In genomic region chr1:11979453-11979817, GRCh38 we compare ENCODE assay signal across 1 cellular context.
TF ChIP-seq lines count a peak whose summit lies in the region.

No MANE protein-coding gene starts in this region.

TF ChIP-seq in HepG2, 621 proteins besides CTCF, POLR2A, EP300 and RAD21 (continued from another document and continues in another):
- TF ChIP-seq, protein P1, sequence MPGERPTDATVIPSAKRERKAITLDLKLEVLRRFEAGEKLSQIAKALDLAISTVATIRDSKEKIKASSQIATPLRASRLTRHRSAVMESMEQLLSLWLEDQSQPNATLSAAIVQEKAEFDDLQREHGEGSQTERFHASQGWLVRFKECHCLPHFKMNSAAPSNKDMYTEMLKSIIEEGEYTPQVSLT (CRISPR knock-in tag; IDR thresholded peaks at IDR 0.05; ENCODE audit: borderline replicate concordance, low read depth): 0 out of 2 replicates have a peak, but pooled peaks have one; percentile 63
- TF ChIP-seq RXRA (CRISPR knock-in tag; IDR thresholded peaks at IDR 0.05) (no peak), ELF3 (CRISPR knock-in tag; IDR thresholded peaks at IDR 0.05) (no peak), PPARG (CRISPR knock-in tag; conservative IDR thresholded peaks at IDR 0.05) (no peak), NFIB (CRISPR knock-in tag; IDR thresholded peaks at IDR 0.05; ENCODE audit: borderline replicate concordance) (no peak), ATF1 (CRISPR knock-in tag; IDR thresholded peaks at IDR 0.05) (no peak), ZNF605 (CRISPR knock-in tag; IDR thresholded peaks at IDR 0.05) (peak; percentile 1; the same call in 1 of the 2 replicates), SP5 (CRISPR knock-in tag; IDR thresholded peaks at IDR 0.05; ENCODE audit: borderline replicate concordance, low read depth) (no peak), TMF1 (CRISPR knock-in tag; IDR thresholded peaks at IDR 0.05; ENCODE audit: low read depth) (no peak), NFKBIZ (CRISPR knock-in tag; IDR thresholded peaks at IDR 0.05) (0 out of 2 replicates have a peak, but pooled peaks have one; percentile 5), MLLT10 (CRISPR knock-in tag; IDR thresholded peaks at IDR 0.05) (no peak), TAF15 (IDR thresholded peaks at IDR 0.05; ENCODE audit: low read depth, low read length, poor library complexity, severe bottlenecking) (no peak), ESRRA (CRISPR knock-in tag; IDR thresholded peaks at IDR 0.05; ENCODE audit: low read depth) (no peak), WIZ (CRISPR knock-in tag; IDR thresholded peaks at IDR 0.05) (no peak), PAF1 (CRISPR knock-in tag; IDR thresholded peaks at IDR 0.05) (no peak), ZNF773 (CRISPR knock-in tag; IDR thresholded peaks at IDR 0.05; ENCODE audit: borderline replicate concordance) (no peak), SSRP1 (CRISPR knock-in tag; IDR thresholded peaks at IDR 0.05) (0 out of 2 replicates have a peak, but pooled peaks have one; percentile 42), SP1 (IDR thresholded peaks at IDR 0.05) (no peak), SP1 (CRISPR knock-in tag; IDR thresholded peaks at IDR 0.05) (no peak), MYC (CRISPR knock-in tag; IDR thresholded peaks at IDR 0.05; ENCODE audit: borderline replicate concordance) (peak; percentile 25; the same call in 1 of the 2 replicates), ZNF446 (CRISPR knock-in tag; IDR thresholded peaks at IDR 0.05) (no peak), ZFP36L2 (CRISPR knock-in tag; IDR thresholded peaks at IDR 0.05) (no peak), ZFP1 (CRISPR knock-in tag; IDR thresholded peaks at IDR 0.05) (no peak), TEAD3 (CRISPR knock-in tag; optimal IDR thresholded peaks at IDR 0.05; ENCODE audit: borderline replicate concordance) (no peak), ZNF225 (CRISPR knock-in tag; IDR thresholded peaks at IDR 0.05) (no peak), ZNF790 (CRISPR knock-in tag; IDR thresholded peaks at IDR 0.05; ENCODE audit: borderline replicate concordance) (no peak), NFAT5 (CRISPR knock-in tag; IDR thresholded peaks at IDR 0.05) (no peak), ZNF329 (CRISPR knock-in tag; IDR thresholded peaks at IDR 0.05; ENCODE audit: low read depth) (no peak), ZNF772 (CRISPR knock-in tag; IDR thresholded peaks at IDR 0.05) (no peak), PRMT3 (CRISPR knock-in tag; IDR thresholded peaks at IDR 0.05; ENCODE audit: borderline replicate concordance, low read depth) (0 out of 2 replicates have a peak, but pooled peaks have one; percentile 10), NFKB2 (CRISPR knock-in tag; IDR thresholded peaks at IDR 0.05; ENCODE audit: borderline replicate concordance) (no peak), HIVEP1 (CRISPR knock-in tag; IDR thresholded peaks at IDR 0.05) (no peak), HOXA7 (CRISPR knock-in tag; IDR thresholded peaks at IDR 0.05) (no peak), BORCS8-MEF2B (CRISPR knock-in tag; IDR thresholded peaks at IDR 0.05) (0 out of 2 replicates have a peak, but pooled peaks have one; percentile 13), SMARCE1 (IDR thresholded peaks at IDR 0.05; ENCODE audit: borderline replicate concordance) (no peak), SMAD1 (CRISPR knock-in tag; IDR thresholded peaks at IDR 0.05; ENCODE audit: borderline replicate concordance, low read depth) (no peak), ZNF710 (CRISPR knock-in tag; IDR thresholded peaks at IDR 0.05; ENCODE audit: borderline replicate concordance) (no peak), FOXK1 (CRISPR knock-in tag; IDR thresholded peaks at IDR 0.05; ENCODE audit: borderline replicate concordance, low read depth) (no peak), POGZ (CRISPR knock-in tag; IDR thresholded peaks at IDR 0.05) (no peak), ZNF260 (CRISPR knock-in tag; IDR thresholded peaks at IDR 0.05; ENCODE audit: borderline replicate concordance, low read depth) (no peak), SRY (CRISPR knock-in tag; IDR thresholded peaks at IDR 0.05) (0 out of 2 replicates have a peak, but pooled peaks have one; percentile 26), ZMAT3 (CRISPR knock-in tag; conservative IDR thresholded peaks at IDR 0.05) (no peak), ZNF549 (CRISPR knock-in tag; IDR thresholded peaks at IDR 0.05) (no peak), ZEB1 (IDR thresholded peaks at IDR 0.05; ENCODE audit: insufficient replicate concordance, low read depth) (peak; percentile 14), ZNF337 (CRISPR knock-in tag; IDR thresholded peaks at IDR 0.05; ENCODE audit: borderline replicate concordance, low read depth) (no peak), NR0B2 (CRISPR knock-in tag; IDR thresholded peaks at IDR 0.05) (no peak), ZNF839 (CRISPR knock-in tag; IDR thresholded peaks at IDR 0.05; ENCODE audit: borderline replicate concordance) (no peak)
- TF ChIP-seq, protein P2, sequence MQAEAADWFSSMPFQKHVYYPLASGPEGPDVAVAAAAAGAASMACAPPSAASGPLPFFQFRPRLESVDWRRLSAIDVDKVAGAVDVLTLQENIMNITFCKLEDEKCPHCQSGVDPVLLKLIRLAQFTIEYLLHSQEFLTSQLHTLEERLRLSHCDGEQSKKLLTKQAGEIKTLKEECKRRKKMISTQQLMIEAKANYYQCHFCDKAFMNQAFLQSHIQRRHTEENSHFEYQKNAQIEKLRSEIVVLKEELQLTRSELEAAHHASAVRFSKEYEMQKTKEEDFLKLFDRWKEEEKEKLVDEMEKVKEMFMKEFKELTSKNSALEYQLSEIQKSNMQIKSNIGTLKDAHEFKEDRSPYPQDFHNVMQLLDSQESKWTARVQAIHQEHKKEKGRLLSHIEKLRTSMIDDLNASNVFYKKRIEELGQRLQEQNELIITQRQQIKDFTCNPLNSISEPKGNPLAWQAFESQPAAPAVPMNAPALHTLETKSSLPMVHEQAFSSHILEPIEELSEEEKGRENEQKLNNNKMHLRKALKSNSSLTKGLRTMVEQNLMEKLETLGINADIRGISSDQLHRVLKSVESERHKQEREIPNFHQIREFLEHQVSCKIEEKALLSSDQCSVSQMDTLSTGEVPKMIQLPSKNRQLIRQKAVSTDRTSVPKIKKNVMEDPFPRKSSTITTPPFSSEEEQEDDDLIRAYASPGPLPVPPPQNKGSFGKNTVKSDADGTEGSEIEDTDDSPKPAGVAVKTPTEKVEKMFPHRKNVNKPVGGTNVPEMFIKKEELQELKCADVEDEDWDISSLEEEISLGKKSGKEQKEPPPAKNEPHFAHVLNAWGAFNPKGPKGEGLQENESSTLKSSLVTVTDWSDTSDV (CRISPR knock-in tag; IDR thresholded peaks at IDR 0.05): 0 out of 2 replicates have a peak, but pooled peaks have one; percentile 3
- TF ChIP-seq, protein P3, sequence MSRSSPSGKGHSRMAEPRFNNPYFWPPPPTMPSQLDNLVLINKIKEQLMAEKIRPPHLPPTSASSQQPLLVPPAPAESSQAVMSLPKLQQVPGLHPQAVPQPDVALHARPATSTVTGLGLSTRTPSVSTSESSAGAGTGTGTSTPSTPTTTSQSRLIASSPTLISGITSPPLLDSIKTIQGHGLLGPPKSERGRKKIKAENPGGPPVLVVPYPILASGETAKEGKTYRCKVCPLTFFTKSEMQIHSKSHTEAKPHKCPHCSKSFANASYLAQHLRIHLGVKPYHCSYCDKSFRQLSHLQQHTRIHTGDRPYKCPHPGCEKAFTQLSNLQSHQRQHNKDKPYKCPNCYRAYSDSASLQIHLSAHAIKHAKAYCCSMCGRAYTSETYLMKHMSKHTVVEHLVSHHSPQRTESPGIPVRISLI (CRISPR knock-in tag; IDR thresholded peaks at IDR 0.05; ENCODE audit: borderline replicate concordance): 0 out of 2 replicates have a peak, but pooled peaks have one; percentile 17
- TF ChIP-seq, protein P4, sequence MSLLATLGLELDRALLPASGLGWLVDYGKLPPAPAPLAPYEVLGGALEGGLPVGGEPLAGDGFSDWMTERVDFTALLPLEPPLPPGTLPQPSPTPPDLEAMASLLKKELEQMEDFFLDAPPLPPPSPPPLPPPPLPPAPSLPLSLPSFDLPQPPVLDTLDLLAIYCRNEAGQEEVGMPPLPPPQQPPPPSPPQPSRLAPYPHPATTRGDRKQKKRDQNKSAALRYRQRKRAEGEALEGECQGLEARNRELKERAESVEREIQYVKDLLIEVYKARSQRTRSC (CRISPR knock-in tag; IDR thresholded peaks at IDR 0.05; ENCODE audit: low read depth): no peak
- TF ChIP-seq, protein P5, sequence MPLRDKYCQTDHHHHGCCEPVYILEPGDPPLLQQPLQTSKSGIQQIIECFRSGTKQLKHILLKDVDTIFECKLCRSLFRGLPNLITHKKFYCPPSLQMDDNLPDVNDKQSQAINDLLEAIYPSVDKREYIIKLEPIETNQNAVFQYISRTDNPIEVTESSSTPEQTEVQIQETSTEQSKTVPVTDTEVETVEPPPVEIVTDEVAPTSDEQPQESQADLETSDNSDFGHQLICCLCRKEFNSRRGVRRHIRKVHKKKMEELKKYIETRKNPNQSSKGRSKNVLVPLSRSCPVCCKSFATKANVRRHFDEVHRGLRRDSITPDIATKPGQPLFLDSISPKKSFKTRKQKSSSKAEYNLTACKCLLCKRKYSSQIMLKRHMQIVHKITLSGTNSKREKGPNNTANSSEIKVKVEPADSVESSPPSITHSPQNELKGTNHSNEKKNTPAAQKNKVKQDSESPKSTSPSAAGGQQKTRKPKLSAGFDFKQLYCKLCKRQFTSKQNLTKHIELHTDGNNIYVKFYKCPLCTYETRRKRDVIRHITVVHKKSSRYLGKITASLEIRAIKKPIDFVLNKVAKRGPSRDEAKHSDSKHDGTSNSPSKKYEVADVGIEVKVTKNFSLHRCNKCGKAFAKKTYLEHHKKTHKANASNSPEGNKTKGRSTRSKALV (CRISPR knock-in tag; IDR thresholded peaks at IDR 0.05): no peak
- TF ChIP-seq, protein P6, sequence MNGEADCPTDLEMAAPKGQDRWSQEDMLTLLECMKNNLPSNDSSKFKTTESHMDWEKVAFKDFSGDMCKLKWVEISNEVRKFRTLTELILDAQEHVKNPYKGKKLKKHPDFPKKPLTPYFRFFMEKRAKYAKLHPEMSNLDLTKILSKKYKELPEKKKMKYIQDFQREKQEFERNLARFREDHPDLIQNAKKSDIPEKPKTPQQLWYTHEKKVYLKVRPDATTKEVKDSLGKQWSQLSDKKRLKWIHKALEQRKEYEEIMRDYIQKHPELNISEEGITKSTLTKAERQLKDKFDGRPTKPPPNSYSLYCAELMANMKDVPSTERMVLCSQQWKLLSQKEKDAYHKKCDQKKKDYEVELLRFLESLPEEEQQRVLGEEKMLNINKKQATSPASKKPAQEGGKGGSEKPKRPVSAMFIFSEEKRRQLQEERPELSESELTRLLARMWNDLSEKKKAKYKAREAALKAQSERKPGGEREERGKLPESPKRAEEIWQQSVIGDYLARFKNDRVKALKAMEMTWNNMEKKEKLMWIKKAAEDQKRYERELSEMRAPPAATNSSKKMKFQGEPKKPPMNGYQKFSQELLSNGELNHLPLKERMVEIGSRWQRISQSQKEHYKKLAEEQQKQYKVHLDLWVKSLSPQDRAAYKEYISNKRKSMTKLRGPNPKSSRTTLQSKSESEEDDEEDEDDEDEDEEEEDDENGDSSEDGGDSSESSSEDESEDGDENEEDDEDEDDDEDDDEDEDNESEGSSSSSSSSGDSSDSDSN (CRISPR knock-in tag; IDR thresholded peaks at IDR 0.05): peak; percentile 4; the same call in 1 of the 2 replicates
